13 cellular contexts compared by ENCODE assay signal in the genomic region with DNA sequence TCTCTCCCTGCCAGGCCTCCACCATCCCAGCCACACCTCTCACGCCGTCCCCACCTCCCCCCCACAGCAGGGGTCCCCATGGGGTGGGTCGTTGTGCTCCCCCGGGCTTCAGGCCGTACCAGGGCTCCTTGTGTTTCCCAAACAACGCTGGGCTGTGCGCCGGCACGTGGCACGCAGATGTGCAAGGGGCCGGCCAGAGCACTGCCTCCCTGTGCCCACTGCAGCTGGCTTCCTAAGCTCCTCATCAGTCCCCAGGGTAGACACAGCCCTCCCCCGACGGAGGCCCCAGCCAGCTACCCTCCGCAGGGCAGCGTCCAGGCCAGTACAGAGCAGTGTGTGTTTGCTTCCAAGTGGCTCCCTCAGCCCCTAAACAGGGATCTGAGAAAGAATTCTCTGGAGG.
DNase-seq lines count a peak whose midpoint lies in the region; ATAC-seq and TF ChIP-seq lines count a peak whose summit lies in the region.
"Had no signal": no experiment of that assay in that cellular context is flagged by ENCODE, and none has a peak within 500 bp of the region (broad histone marks: within the 10 kb centered on the region; RNA-seq: fewer than 3 reads in every experiment).

No MANE protein-coding gene starts in this region.

- POLR2A ChIA-PET in HEK293T (lab: Yijun Ruan, JAX): no interaction called here

- intact Hi-C loops in head of caudate nucleus (cut with DNase I): loop anchor here (5.0 kb wide), 1 partner anchor 34 kb away; a partner anchor contains a TSS

- DNase-seq in Ammon's horn (ENCODE audit: low spot score) (peak; percentile 97), head of caudate nucleus (peak; percentile 85 to 98 (median 94)), pons (ENCODE audit: low spot score) (peak; percentile 93), NCI-H187 treated with DMSO at 0.1 percent for 48 hours (lab: John Stamatoyannopoulos, UW) (no peak), HEK293T (ENCODE audit: extremely low spot score) (no peak)
- DNase-seq: activated naive CD4-positive, alpha-beta T cell treated with anti-CD3 and anti-CD28 coated beads, Interleukin-2, amount 10 ng/mL, durations not matched to agents 7 days and 5 days; islet precursor cell; mucosa of descending colon; NCI-H510A had no signal

- peak; percentile 48; the same call in 1 of the 3 replicates for ATAC-seq in SK-N-SH treated with all-trans-retinoic acid at 6 μM for 48 hours
- ATAC-seq in HG03342 (IDR thresholded peaks at IDR 0.05; ENCODE audit: unreplicated experiment): no peak
- ATAC-seq in GM18873 (IDR thresholded peaks at IDR 0.05; ENCODE audit: low FRiP score, unreplicated experiment): no peak
- ATAC-seq: mucosa of descending colon, WTC11 had no signal

- CTCF ChIA-PET in HEK293T (lab: Yijun Ruan, JAX): no interaction called here

TF ChIP-seq in SK-N-SH treated with all-trans-retinoic acid at 6 μM for 48 hours, 23 proteins besides CTCF, POLR2A, EP300 and RAD21:
- TF ChIP-seq ZFP3 (CRISPR knock-in tag; IDR thresholded peaks at IDR 0.05) (no peak), TCF4 (CRISPR knock-in tag; IDR thresholded peaks at IDR 0.05; ENCODE audit: borderline replicate concordance) (peak; percentile 78), ZNF70 (CRISPR knock-in tag; IDR thresholded peaks at IDR 0.05) (no peak)
- TF ChIP-seq, protein P1, sequence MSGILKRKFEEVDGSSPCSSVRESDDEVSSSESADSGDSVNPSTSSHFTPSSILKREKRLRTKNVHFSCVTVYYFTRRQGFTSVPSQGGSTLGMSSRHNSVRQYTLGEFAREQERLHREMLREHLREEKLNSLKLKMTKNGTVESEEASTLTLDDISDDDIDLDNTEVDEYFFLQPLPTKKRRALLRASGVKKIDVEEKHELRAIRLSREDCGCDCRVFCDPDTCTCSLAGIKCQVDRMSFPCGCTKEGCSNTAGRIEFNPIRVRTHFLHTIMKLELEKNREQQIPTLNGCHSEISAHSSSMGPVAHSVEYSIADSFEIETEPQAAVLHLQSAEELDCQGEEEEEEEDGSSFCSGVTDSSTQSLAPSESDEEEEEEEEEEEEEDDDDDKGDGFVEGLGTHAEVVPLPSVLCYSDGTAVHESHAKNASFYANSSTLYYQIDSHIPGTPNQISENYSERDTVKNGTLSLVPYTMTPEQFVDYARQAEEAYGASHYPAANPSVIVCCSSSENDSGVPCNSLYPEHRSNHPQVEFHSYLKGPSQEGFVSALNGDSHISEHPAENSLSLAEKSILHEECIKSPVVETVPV (CRISPR knock-in tag; IDR thresholded peaks at IDR 0.05): no peak
TF ChIP-seq in SK-N-SH treated with all-trans-retinoic acid at 6 μM for 48 hours: peak in this region for 1.

TF ChIP-seq in HEK293T, 16 proteins besides CTCF, POLR2A, EP300 and RAD21:
- TF ChIP-seq, protein P2, sequence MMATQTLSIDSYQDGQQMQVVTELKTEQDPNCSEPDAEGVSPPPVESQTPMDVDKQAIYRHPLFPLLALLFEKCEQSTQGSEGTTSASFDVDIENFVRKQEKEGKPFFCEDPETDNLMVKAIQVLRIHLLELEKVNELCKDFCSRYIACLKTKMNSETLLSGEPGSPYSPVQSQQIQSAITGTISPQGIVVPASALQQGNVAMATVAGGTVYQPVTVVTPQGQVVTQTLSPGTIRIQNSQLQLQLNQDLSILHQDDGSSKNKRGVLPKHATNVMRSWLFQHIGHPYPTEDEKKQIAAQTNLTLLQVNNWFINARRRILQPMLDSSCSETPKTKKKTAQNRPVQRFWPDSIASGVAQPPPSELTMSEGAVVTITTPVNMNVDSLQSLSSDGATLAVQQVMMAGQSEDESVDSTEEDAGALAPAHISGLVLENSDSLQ (IDR thresholded peaks at IDR 0.05): no peak
- no peak for TF ChIP-seq ELF4 (IDR thresholded peaks at IDR 0.05)
- no peak for TF ChIP-seq HDGF (IDR thresholded peaks at IDR 0.05; ENCODE audit: borderline replicate concordance)
- no peak for TF ChIP-seq FOXA1 (IDR thresholded peaks at IDR 0.05)
- TF ChIP-seq FOXK2 (IDR thresholded peaks at IDR 0.05): no peak
- no peak for TF ChIP-seq ARNT (IDR thresholded peaks at IDR 0.05)
- no peak for TF ChIP-seq ZNF384 (IDR thresholded peaks at IDR 0.05)
- no peak for TF ChIP-seq BHLHE40 (IDR thresholded peaks at IDR 0.05; ENCODE audit: borderline replicate concordance)
- no peak for TF ChIP-seq SUZ12 (IDR thresholded peaks at IDR 0.05)
- no peak for TF ChIP-seq SP1 (IDR thresholded peaks at IDR 0.05)
- TF ChIP-seq L3MBTL2 (conservative IDR thresholded peaks at IDR 0.05): no peak
- no peak for TF ChIP-seq FOXM1 (IDR thresholded peaks at IDR 0.05; ENCODE audit: borderline replicate concordance)
- TF ChIP-seq LEF1 (IDR thresholded peaks at IDR 0.05; ENCODE audit: borderline replicate concordance): no peak
- TF ChIP-seq CTBP1 (IDR thresholded peaks at IDR 0.05; ENCODE audit: borderline replicate concordance): no peak
- TF ChIP-seq TARDBP (IDR thresholded peaks at IDR 0.05): no peak
- no peak for TF ChIP-seq NFRKB (IDR thresholded peaks at IDR 0.05)
TF ChIP-seq in HEK293T: peak in this region for 0.

Comparison
In these comparisons a context has a peak if more than half of its experiments do, and no peak if none do; other contexts are left out.
1. DNase-seq: peak in Ammon's horn (single experiment), head of caudate nucleus (42 of 42) and pons (single experiment); none in NCI-H187 treated with DMSO at 0.1 percent for 48 hours (single experiment) and HEK293T (single experiment).